ENCODE assay signal across 12 cellular contexts in genomic region chr12:65892905-65893304, GRCh38.
DNase-seq lines count a peak whose midpoint lies in the region; ATAC-seq and TF ChIP-seq lines count a peak whose summit lies in the region.
"Had no signal": no experiment of that assay in that cellular context is flagged by ENCODE, and none has a peak within 500 bp of the region (broad histone marks: within the 10 kb centered on the region; RNA-seq: fewer than 3 reads in every experiment).

No MANE protein-coding gene starts in this region.

- intact Hi-C loops in right cardiac atrium (cut with DNase I) = no loop called here

- TF ChIP-seq CTCF in right atrium auricular region (IDR thresholded peaks at IDR 0.05) = no peak

- peaks cover 6% of the 10 kb centered on the region for H3K4me1 ChIP-seq in right cardiac atrium (ENCODE audit: control insufficient read depth, insufficient read depth, low read length)
- peaks cover 0 to 19% of the 10 kb centered on the region in 2 donors for H3K4me1 ChIP-seq in right atrium auricular region
- H3K4me1 ChIP-seq: parathyroid adenoma had no signal

- H3K36me3 ChIP-seq in right atrium auricular region = no peaks in the 10 kb centered on the region

- no peak overlapping the region for H3K4me3 ChIP-seq in right cardiac atrium (ENCODE audit: low read length)
- no peak overlapping the region for H3K4me3 ChIP-seq in right atrium auricular region

- H3K27me3 ChIP-seq in right cardiac atrium (ENCODE audit: control insufficient read depth, insufficient read depth) (no peaks in the 10 kb centered on the region), right atrium auricular region (no peaks in the 10 kb centered on the region)

- no peaks in the 10 kb centered on the region for H3K9me3 ChIP-seq in right cardiac atrium (ENCODE audit: control insufficient read depth, low read length)
- H3K9me3 ChIP-seq in right atrium auricular region = no peaks in the 10 kb centered on the region

- DNase-seq in right cardiac atrium (no peak), right atrium auricular region (ENCODE audit: low spot score) (no peak), SW 1271 (lab: John Stamatoyannopoulos, UW) (peak; percentile 55 to 76), hepatic stellate cell (ENCODE audit: low spot score) (peak; percentile 51), germinal center (ENCODE audit: low spot score) (no peak)
- DNase-seq: activated gamma-delta T cell; CD4-positive, CD25-positive, alpha-beta regulatory T cell; NCI-H1694 had no signal

- WGBS in right cardiac atrium = 35% methylated on average over 5 of the region's 5 CpGs

- ATAC-seq in right cardiac atrium (no peak), HG03378 (IDR thresholded peaks at IDR 0.05; ENCODE audit: unreplicated experiment) (no peak), HG03045 (IDR thresholded peaks at IDR 0.05; ENCODE audit: unreplicated experiment) (no peak), GM18861 (IDR thresholded peaks at IDR 0.05; ENCODE audit: unreplicated experiment) (no peak)

- H3K27ac ChIP-seq in right cardiac atrium (ENCODE audit: low read length) = peak overlapping the region; percentile 59
- H3K27ac ChIP-seq in right atrium auricular region = peak overlapping the region in 1 of 2 donors; percentile 71
- H3K27ac ChIP-seq: parathyroid adenoma had no signal

Comparison
In these comparisons a context has a peak if more than half of its experiments do, and no peak if none do; other contexts are left out.
1. DNase-seq: peak in SW 1271 (2 of 2) and hepatic stellate cell (single experiment); none in right cardiac atrium (0 of 3), right atrium auricular region (single experiment) and germinal center (single experiment).